In genomic region chr11:17408641-17409040, GRCh38 we compare ENCODE assay signal across 26 cellular contexts. TPM values are rescaled to one million over a fixed set of nuclear protein-coding genes. Genes with fewer than 3 reads are reported as not detected.
DNase-seq lines count a peak whose midpoint lies in the region; ATAC-seq, FAIRE-seq and TF ChIP-seq lines count a peak whose summit lies in the region.
"Had no signal": no experiment of that assay in that cellular context is flagged by ENCODE, and none has a peak within 500 bp of the region (broad histone marks: within the 10 kb centered on the region; RNA-seq: fewer than 3 reads in every experiment).

No MANE protein-coding gene starts in this region.

- FAIRE-seq in kidney (lab: Jason Lieb, UNC), result no peak
- FAIRE-seq: G401.6, GM12892 had no signal

- H3K4me3 Mint-ChIP-seq in stimulated activated naive CD8-positive, alpha-beta T cell treated with anti-CD3 and anti-CD28 coated beads, Interleukin-15, amount 100 ng/mL, for 72 hours, result no peak overlapping the region
- H3K4me3 Mint-ChIP-seq: CD8-positive, alpha-beta T cell; H9; HFFc6 had no signal

- intact Hi-C loops in kidney (cut with DNase I), result no loop called here

- TF ChIP-seq CTCF in kidney (IDR thresholded peaks at IDR 0.05; ENCODE audit: borderline replicate concordance, extremely low read depth, insufficient read depth), result no peak

- no peaks in the 10 kb centered on the region for H3K9me3 Mint-ChIP-seq in stimulated activated naive CD8-positive, alpha-beta T cell treated with anti-CD3 and anti-CD28 coated beads, Interleukin-15, amount 100 ng/mL, for 72 hours
- H3K9me3 Mint-ChIP-seq: CD8-positive, alpha-beta T cell had no signal

- no peak overlapping the region for H3K4me3 ChIP-seq in kidney (ENCODE audit: low read length in 2 of 2)
- H3K4me3 ChIP-seq: GM23248 had no signal

- peaks cover 5% of the 10 kb centered on the region for H3K4me1 Mint-ChIP-seq in stimulated activated naive CD8-positive, alpha-beta T cell treated with anti-CD3 and anti-CD28 coated beads, Interleukin-15, amount 100 ng/mL, for 72 hours

- H3K9ac ChIP-seq in kidney (ENCODE audit: low read length in 2 of 2), result no peak overlapping the region
- H3K9ac ChIP-seq: GM23248 had no signal

- no peaks in the 10 kb centered on the region for H3K36me3 ChIP-seq in kidney (ENCODE audit: control insufficient read depth in 1 of 2, insufficient read depth in 2 of 2, low read length in 2 of 2)

- H3K27ac ChIP-seq in kidney (ENCODE audit: low read depth in 2 of 2, low read length in 2 of 2), result no peak overlapping the region
- H3K27ac ChIP-seq: GM23248 had no signal

- H3K4me1 ChIP-seq in kidney (ENCODE audit: control insufficient read depth in 1 of 2, insufficient read depth in 1 of 2, low read depth in 1 of 2, low read length in 2 of 2), result peaks cover 0 to 16% of the 10 kb centered on the region in 2 donors

- peaks cover 20% of the 10 kb centered on the region for H3K27me3 Mint-ChIP-seq in stimulated activated naive CD8-positive, alpha-beta T cell treated with anti-CD3 and anti-CD28 coated beads, Interleukin-15, amount 100 ng/mL, for 72 hours

- no peak overlapping the region for H3K27ac Mint-ChIP-seq in stimulated activated naive CD8-positive, alpha-beta T cell treated with anti-CD3 and anti-CD28 coated beads, Interleukin-15, amount 100 ng/mL, for 72 hours
- H3K27ac Mint-ChIP-seq: CD8-positive, alpha-beta T cell; H9; HFFc6 had no signal

- DNase-seq in NCI-H1417 (lab: John Stamatoyannopoulos, UW) (peak in 2 of 3 experiments; percentile 25 to 80), NCI-H1417 treated with DMSO at 0.1 percent for 48 hours (lab: John Stamatoyannopoulos, UW) (no peak), COLO668 (lab: John Stamatoyannopoulos, UW; ENCODE audit: unreplicated experiment) (peak; percentile 15), NCI-H1092 treated with DMSO at 0.1 percent for 48 hours (lab: John Stamatoyannopoulos, UW) (peak; percentile 68), kidney (peak; percentile 45), NCI-H2196 (lab: John Stamatoyannopoulos, UW; ENCODE audit: unreplicated experiment) (no peak)
- DNase-seq in activated CD4-positive, alpha-beta T cell treated with anti-CD3 and anti-CD28 coated beads for 48 hours, result no peak
- DNase-seq in stimulated activated naive CD8-positive, alpha-beta T cell treated with anti-CD3 and anti-CD28 coated beads, Interleukin-15, amount 100 ng/mL, for 72 hours, result no peak
- DNase-seq: AML-193; C1 segment of cervical spinal cord; Calu3; CD8-positive, alpha-beta T cell; GM23248; H9; HFFc6; Kasumi-1; NCI-H1436 treated with DMSO at 0.1 percent for 48 hours; NCI-H2081 treated with DMSO at 0.1 percent for 48 hours; NCI-H2227 treated with DMSO at 0.1 percent for 48 hours; NCI-H526 had no signal

- no peaks in the 10 kb centered on the region for H3K9me3 ChIP-seq in kidney (ENCODE audit: control insufficient read depth in 1 of 2, low read length in 2 of 2)

- no peak for ATAC-seq in stimulated activated naive CD8-positive, alpha-beta T cell treated with anti-CD3 and anti-CD28 coated beads, Interleukin-15, amount 100 ng/mL, for 72 hours
- ATAC-seq: CD8-positive, alpha-beta T cell; Panc1; SK-N-SH treated with all-trans-retinoic acid at 6 μM for 48 hours had no signal

RNA-seq across cellular contexts. Expression of gene KCNJ11, which starts 20.2 kb away (rescaled TPM):
- total RNA-seq in kidney, result 4.8 TPM
- polyA plus RNA-seq in kidney (ENCODE audit: insufficient read depth, low read depth, low replicate concordance), result 3.6 TPM
- total RNA-seq: Daoy, GM23248, HFFc6 had no signal
- polyA plus RNA-seq: AG04450, GM23248 had no signal

RNA-seq across cellular contexts. Expression of gene NCR3LG1, which starts 57.0 kb away (rescaled TPM):
- total RNA-seq in kidney, result 4.5 TPM
- polyA plus RNA-seq in kidney (ENCODE audit: insufficient read depth, low read depth, low replicate concordance), result 0.71 TPM

Comparison
In these comparisons a context has a peak if more than half of its experiments do, and no peak if none do; other contexts are left out.
1. DNase-seq: peak in NCI-H1417 (2 of 3), COLO668 (single experiment), NCI-H1092 treated with DMSO at 0.1 percent for 48 hours (single experiment) and kidney (single experiment); none in NCI-H1417 treated with DMSO at 0.1 percent for 48 hours (single experiment), NCI-H2196 (single experiment), activated CD4-positive, alpha-beta T cell treated with anti-CD3 and anti-CD28 coated beads for 48 hours (single experiment) and stimulated activated naive CD8-positive, alpha-beta T cell treated with anti-CD3 and anti-CD28 coated beads, Interleukin-15, amount 100 ng/mL, for 72 hours (0 of 2).